21 cellular contexts compared by ENCODE assay signal in genomic region chr14:104517426-104517825, GRCh38.
"Had no signal": no experiment of that assay in that cellular context is flagged by ENCODE, and none has a peak within 500 bp of the region (broad histone marks: within the 10 kb centered on the region; RNA-seq: fewer than 3 reads in every experiment).

No MANE protein-coding gene starts in this region.

- H3K4me1 Mint-ChIP-seq: mesothelial cell of epicardium; naive B cell; neural crest cell; stimulated activated effector memory CD8-positive, alpha-beta T cell treated with anti-CD3 and anti-CD28 coated beads, Interleukin-12 subunit alpha, Interleukin-12 subunit beta, amount 100 ng/mL, for 72 hours had no signal

- FAIRE-seq: colon, kidney had no signal

- H3K4me3 Mint-ChIP-seq: mesothelial cell of epicardium; naive B cell; natural killer cell treated with Interleukin-12 subunit alpha and Interleukin-12 subunit beta and Interleukin-15 and Interleukin-18, amount 100 ng/mL, for 72 hours; neural crest cell; stimulated activated effector memory CD8-positive, alpha-beta T cell treated with anti-CD3 and anti-CD28 coated beads, Interleukin-12 subunit alpha, Interleukin-12 subunit beta, amount 100 ng/mL, for 72 hours had no signal

- H3K9me3 Mint-ChIP-seq: stimulated activated effector memory CD8-positive, alpha-beta T cell treated with anti-CD3 and anti-CD28 coated beads, Interleukin-12 subunit alpha, Interleukin-12 subunit beta, amount 100 ng/mL, for 72 hours had no signal

- ATAC-seq: esophagus mucosa; foreskin keratinocyte; gastroesophageal sphincter; heart left ventricle; left lung; mucosa of descending colon; natural killer cell treated with Interleukin-12 subunit alpha and Interleukin-12 subunit beta and Interleukin-15 and Interleukin-18, amount 100 ng/mL, for 72 hours; stimulated activated effector memory CD8-positive, alpha-beta T cell treated with anti-CD3 and anti-CD28 coated beads, Interleukin-12 subunit alpha, Interleukin-12 subunit beta, amount 100 ng/mL, for 72 hours had no signal

- DNase-seq: dorsolateral prefrontal cortex; effector CD4-positive, alpha-beta T cell; foreskin keratinocyte; heart left ventricle; kidney; left lung; mesenchymal stem cell; mucosa of descending colon; naive B cell; sigmoid colon; stimulated activated CD4-positive, alpha-beta T cell treated with anti-CD3 and anti-CD28 coated beads, Interleukin-4, amount 100 ng/mL, for 24 hours; stimulated activated naive CD4-positive, alpha-beta T cell treated with Interleukin-2 at 50 U/mL for 16 hours; substantia nigra had no signal

- H3K27ac Mint-ChIP-seq: mesothelial cell of epicardium; natural killer cell treated with Interleukin-12 subunit alpha and Interleukin-12 subunit beta and Interleukin-15 and Interleukin-18, amount 100 ng/mL, for 72 hours; progenitor cell of endocrine pancreas; stimulated activated effector memory CD8-positive, alpha-beta T cell treated with anti-CD3 and anti-CD28 coated beads, Interleukin-12 subunit alpha, Interleukin-12 subunit beta, amount 100 ng/mL, for 72 hours had no signal

- H3K36me3 Mint-ChIP-seq: mesothelial cell of epicardium; natural killer cell treated with Interleukin-12 subunit alpha and Interleukin-12 subunit beta and Interleukin-15 and Interleukin-18, amount 100 ng/mL, for 72 hours; stimulated activated effector memory CD8-positive, alpha-beta T cell treated with anti-CD3 and anti-CD28 coated beads, Interleukin-12 subunit alpha, Interleukin-12 subunit beta, amount 100 ng/mL, for 72 hours had no signal
